8 cellular contexts compared by ENCODE assay signal in genomic region chr22:23539135-23539838, GRCh38. TPM values are rescaled to one million over a fixed set of nuclear protein-coding genes. Genes with fewer than 3 reads are reported as not detected.
DNase-seq lines count a peak whose midpoint lies in the region; ATAC-seq and TF ChIP-seq lines count a peak whose summit lies in the region.

No MANE protein-coding gene starts in this region.

- peaks cover 16% of the 10 kb centered on the region for H3K4me1 ChIP-seq in DOHH2 (ENCODE audit: control insufficient read depth, low read length)

- H3K4me2 ChIP-seq in DOHH2 (ENCODE audit: low read length): 0 out of 2 replicates have a peak overlapping the region, but pooled peaks have one; percentile 5

- no peaks in the 10 kb centered on the region for H3K9me2 ChIP-seq in DOHH2 (replicated peaks; ENCODE audit: control insufficient read depth, low read length)

- no peaks in the 10 kb centered on the region for H3K27me3 ChIP-seq in DOHH2 (ENCODE audit: control insufficient read depth, low read length)

- H3K36me3 ChIP-seq in DOHH2 (ENCODE audit: control insufficient read depth, low read length): no peaks in the 10 kb centered on the region

- no peaks in the 10 kb centered on the region for H4K20me1 ChIP-seq in DOHH2 (ENCODE audit: control insufficient read depth, insufficient read depth, low read depth, low read length)

- intact Hi-C loops in lower leg skin (cut with DNase I; ENCODE audit: low total_unique reads): loop anchor here (10.0 kb wide), 2 partner anchors 154 to 306 kb away; no protein-coding TSS in a partner anchor

- 25 to 27% methylated on average over 21 of the region's 21 CpGs for WGBS in lower leg skin, 2 donors

- H3K27ac ChIP-seq in DOHH2 (ENCODE audit: low read depth, low read length): no peak overlapping the region

- TF ChIP-seq CTCF in DOHH2 (IDR thresholded peaks at IDR 0.05; ENCODE audit: low read depth, low read length, poor library complexity, severe bottlenecking) (peak; percentile 68), choroid plexus epithelial cell (conservative IDR thresholded peaks at IDR 0.05; ENCODE audit: low read depth, low read length) (peak; percentile 83), lower leg skin (IDR thresholded peaks at IDR 0.05) (peak in 1 of 3 donors; percentile 69)

- H3K79me2 ChIP-seq in DOHH2 (ENCODE audit: control insufficient read depth, low read length): no peaks in the 10 kb centered on the region

- DNase-seq in NCI-H446 treated with DMSO at 0.1 percent for 48 hours (lab: John Stamatoyannopoulos, UW) (peak; percentile 67), choroid plexus epithelial cell (ENCODE audit: low read depth) (peak; percentile 90), lower leg skin (ENCODE audit: low spot score in 2 of 2) (peak; percentile 79 to 94)
- DNase-seq in activated CD4-positive, alpha-beta T cell treated with anti-CD3 and anti-CD28 coated beads for 4 hours: peak; percentile 67 to 69
- DNase-seq in stimulated activated CD4-positive, alpha-beta T cell treated with anti-CD3 and anti-CD28 coated beads, Interleukin-4, amount 100 ng/mL, for 4 hours: peak; percentile 59 to 71

- H3F3A ChIP-seq in DOHH2 (ENCODE audit: control insufficient read depth, insufficient read depth): no peaks in the 10 kb centered on the region

- no peaks in the 10 kb centered on the region for H3K9me3 ChIP-seq in DOHH2 (ENCODE audit: control insufficient read depth, insufficient read depth, low read length)

- no peak for TF ChIP-seq POLR2A in lower leg skin (IDR thresholded peaks at IDR 0.05)

- H3K4me3 ChIP-seq in DOHH2 (ENCODE audit: low read length) (no peak overlapping the region), choroid plexus epithelial cell (ENCODE audit: low read depth, low read length) (peak overlapping the region; percentile 24), lower leg skin (ENCODE audit: low read depth, poor library complexity, severe bottlenecking) (no peak overlapping the region)

- peak; percentile 56 for ATAC-seq in HG03097 (IDR thresholded peaks at IDR 0.05; ENCODE audit: low FRiP score, unreplicated experiment)
- ATAC-seq in HG02852 (IDR thresholded peaks at IDR 0.05; ENCODE audit: unreplicated experiment): no peak

RNA-seq across cellular contexts. Expression of gene IGLL1, which starts 40.8 kb away (rescaled TPM):
- total RNA-seq in lower leg skin: not detected
